1 cellular context compared by ENCODE assay signal in the genomic region with DNA sequence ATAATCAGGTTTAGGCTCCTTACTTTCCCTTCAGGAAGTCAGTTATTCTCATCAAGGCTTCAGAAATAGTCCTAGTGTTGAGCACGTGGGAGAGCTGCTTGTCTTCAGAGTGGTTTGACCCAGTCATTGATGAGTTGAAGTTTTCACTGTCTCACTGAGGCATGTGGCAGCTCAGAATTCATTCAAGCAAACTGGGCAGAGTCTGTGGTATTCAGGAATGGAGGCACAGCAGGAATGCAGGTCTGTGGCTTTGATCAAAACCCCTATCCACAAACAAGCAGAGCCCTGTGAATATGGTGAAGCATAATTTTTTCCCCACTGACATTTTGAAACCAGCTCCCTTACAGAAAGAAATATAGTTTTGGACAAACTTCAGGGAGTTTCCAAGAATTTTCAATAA.
TF ChIP-seq lines count a peak whose summit lies in the region.

No MANE protein-coding gene starts in this region.

TF ChIP-seq in H1, 55 proteins besides CTCF, POLR2A, EP300 and RAD21:
- TF ChIP-seq TEAD4 (IDR thresholded peaks at IDR 0.05; ENCODE audit: low read depth, low read length) = peak; percentile 63
- no peak for TF ChIP-seq EGR1 (IDR thresholded peaks at IDR 0.05; ENCODE audit: borderline replicate concordance, low read depth, low read length)
